34 cellular contexts compared by ENCODE assay signal in genomic region chr1:43246466-43247213, GRCh38. TPM values are rescaled to one million over a fixed set of nuclear protein-coding genes. Genes with fewer than 3 reads are reported as not detected.
"Had no signal": no experiment of that assay in that cellular context is flagged by ENCODE, and none has a peak within 500 bp of the region (broad histone marks: within the 10 kb centered on the region; RNA-seq: fewer than 3 reads in every experiment).

No MANE protein-coding gene starts in this region.

- H3K27me3 Mint-ChIP-seq: activated naive CD8-positive, alpha-beta T cell treated with anti-CD3 and anti-CD28 coated beads for 36 hours had no signal

- H3K4me1 Mint-ChIP-seq: activated CD4-positive, alpha-beta T cell treated with anti-CD3 and anti-CD28 coated beads for 36 hours; activated CD4-positive, alpha-beta T cell treated with anti-CD3 and anti-CD28 coated beads, Interleukin-2, amount 10 ng/mL, durations not matched to agents 7 days and 5 days; activated naive CD8-positive, alpha-beta T cell treated with anti-CD3 and anti-CD28 coated beads for 36 hours had no signal

- H3K27ac ChIP-seq: ascending aorta, breast epithelium, Peyer's patch, SJSA1 had no signal

- H3K27me3 ChIP-seq: ascending aorta, breast epithelium, MG63, Peyer's patch, SJSA1 had no signal

- H3K4me1 ChIP-seq: ascending aorta, breast epithelium, Peyer's patch had no signal

- DNase-seq: activated CD4-positive, alpha-beta T cell treated with anti-CD3 and anti-CD28 coated beads for 36 hours; activated CD4-positive, alpha-beta T cell treated with anti-CD3 and anti-CD28 coated beads, Interleukin-2, amount 10 ng/mL, durations not matched to agents 7 days and 5 days; activated CD4-positive, alpha-beta T cell treated with anti-CD3 and anti-CD28 coated beads, Interleukin-2, amount 50 U/mL, for 48 hours; activated CD8-positive, alpha-beta T cell treated with anti-CD3 and anti-CD28 coated beads, Interleukin-2, amount 10 ng/mL, durations not matched to agents 7 days and 5 days; activated effector memory CD4-positive, alpha-beta T cell treated with Interleukin-2 at 50 U/mL for 16 hours; activated naive CD4-positive, alpha-beta T cell treated with anti-CD3 and anti-CD28 coated beads, Interleukin-2, amount 50 U/mL, for 16 hours; activated naive CD8-positive, alpha-beta T cell treated with anti-CD3 and anti-CD28 coated beads for 36 hours; activated T-cell treated with anti-CD3 and anti-CD28 coated beads, Interleukin-2, amount 50 U/mL, for 4 hours; amniotic stem cell; Kasumi-1; KG1; MG63; NCI-H1048; NCI-H1105 treated with DMSO at 0.1 percent for 48 hours; NCI-H1436; NCI-H1694; NCI-H1930; NCI-H345; NCI-H526; NCI-H748 treated with DMSO at 0.1 percent for 48 hours; NK-92 treated with Interleukin-12 subunit alpha and Interleukin-12 subunit beta, amount 100 ng/mL, for 24 hours; PC-3; Peyer's patch; RPMI8226; SHP77 treated with DMSO at 0.1 percent for 48 hours; SK-N-SH had no signal

- H3K9me3 Mint-ChIP-seq: activated T-cell treated with anti-CD3 and anti-CD28 coated beads, Interleukin-2, amount 50 U/mL, for 4 hours had no signal

- H3K4me3 Mint-ChIP-seq: activated CD4-positive, alpha-beta T cell treated with anti-CD3 and anti-CD28 coated beads for 36 hours; activated CD4-positive, alpha-beta T cell treated with anti-CD3 and anti-CD28 coated beads, Interleukin-2, amount 10 ng/mL, durations not matched to agents 7 days and 5 days; activated CD8-positive, alpha-beta T cell treated with anti-CD3 and anti-CD28 coated beads, Interleukin-2, amount 10 ng/mL, durations not matched to agents 7 days and 5 days; activated naive CD8-positive, alpha-beta T cell treated with anti-CD3 and anti-CD28 coated beads for 36 hours; activated T-cell treated with anti-CD3 and anti-CD28 coated beads, Interleukin-2, amount 50 U/mL, for 4 hours; T-helper 1 cell treated with Interleukin-12 subunit alpha and Interleukin-12 subunit beta and Interleukin-4 antibody, amounts not matched to agents 30 μg/mL and 1 μg/mL, for 36 hours; T-helper 2 cell treated with Interferon-gamma antibody and Interleukin-4, amounts not matched to agents 5 μg/mL and 100 μg/mL, for 36 hours had no signal

- H3K36me3 ChIP-seq: ascending aorta, breast epithelium, MG63, Peyer's patch, SJSA1 had no signal

- H3K4me3 ChIP-seq: ascending aorta, breast epithelium, MG63, Peyer's patch, SJSA1 had no signal

- H3K9me3 ChIP-seq: ascending aorta, breast epithelium, Peyer's patch, SJSA1 had no signal

- H3K9ac ChIP-seq: SK-N-SH had no signal

- H3K36me3 Mint-ChIP-seq: activated naive CD8-positive, alpha-beta T cell treated with anti-CD3 and anti-CD28 coated beads for 36 hours had no signal

- H3K27ac Mint-ChIP-seq: activated CD4-positive, alpha-beta T cell treated with anti-CD3 and anti-CD28 coated beads for 36 hours; activated CD4-positive, alpha-beta T cell treated with anti-CD3 and anti-CD28 coated beads, Interleukin-2, amount 10 ng/mL, durations not matched to agents 7 days and 5 days; activated CD8-positive, alpha-beta T cell treated with anti-CD3 and anti-CD28 coated beads, Interleukin-2, amount 10 ng/mL, durations not matched to agents 7 days and 5 days; activated naive CD8-positive, alpha-beta T cell treated with anti-CD3 and anti-CD28 coated beads for 36 hours; T-helper 1 cell treated with Interleukin-12 subunit alpha and Interleukin-12 subunit beta and Interleukin-4 antibody, amounts not matched to agents 30 μg/mL and 1 μg/mL, for 36 hours; T-helper 2 cell treated with Interferon-gamma antibody and Interleukin-4, amounts not matched to agents 5 μg/mL and 100 μg/mL, for 36 hours had no signal

- ATAC-seq: activated CD4-positive, alpha-beta T cell treated with anti-CD3 and anti-CD28 coated beads for 36 hours; activated CD4-positive, CD25-positive, alpha-beta regulatory T cell treated with anti-CD3 and anti-CD28 coated beads, Interleukin-2, amount 50 U/mL, for 24 hours; activated CD8-positive, alpha-beta T cell treated with anti-CD3 and anti-CD28 coated beads, Interleukin-2, amount 10 ng/mL, durations not matched to agents 7 days and 5 days; activated T-cell treated with anti-CD3 and anti-CD28 coated beads, Interleukin-2, amount 50 U/mL, for 4 hours; PC-3 had no signal

RNA-seq across cellular contexts. Expression of gene TMEM125, which starts 23.1 kb away (rescaled TPM):
- total RNA-seq: activated CD4-positive, alpha-beta T cell treated with anti-CD3 and anti-CD28 coated beads for 36 hours; activated CD4-positive, alpha-beta T cell treated with anti-CD3 and anti-CD28 coated beads, Interleukin-2, amount 10 ng/mL, durations not matched to agents 7 days and 5 days; activated CD8-positive, alpha-beta T cell treated with anti-CD3 and anti-CD28 coated beads, Interleukin-2, amount 10 ng/mL, durations not matched to agents 7 days and 5 days; activated T-cell treated with anti-CD3 and anti-CD28 coated beads, Interleukin-2, amount 50 U/mL, for 4 hours; ascending aorta; cardiac septum; NCI-H460; SJSA1 had no signal
- polyA plus RNA-seq: SK-N-SH had no signal

RNA-seq across cellular contexts. Expression of gene C1orf210, which starts 38.7 kb away (rescaled TPM):
- total RNA-seq: activated CD4-positive, alpha-beta T cell treated with anti-CD3 and anti-CD28 coated beads for 36 hours; activated CD4-positive, alpha-beta T cell treated with anti-CD3 and anti-CD28 coated beads, Interleukin-2, amount 10 ng/mL, durations not matched to agents 7 days and 5 days; activated CD8-positive, alpha-beta T cell treated with anti-CD3 and anti-CD28 coated beads, Interleukin-2, amount 10 ng/mL, durations not matched to agents 7 days and 5 days; activated naive CD8-positive, alpha-beta T cell treated with anti-CD3 and anti-CD28 coated beads for 36 hours; activated T-cell treated with anti-CD3 and anti-CD28 coated beads, Interleukin-2, amount 50 U/mL, for 4 hours; ascending aorta; cardiac septum; SJSA1 had no signal
- polyA plus RNA-seq: SK-N-SH had no signal

RNA-seq across cellular contexts. Expression of gene TIE1, which starts 54.1 kb away (rescaled TPM):
- total RNA-seq: activated CD4-positive, alpha-beta T cell treated with anti-CD3 and anti-CD28 coated beads for 36 hours; activated CD4-positive, alpha-beta T cell treated with anti-CD3 and anti-CD28 coated beads, Interleukin-2, amount 10 ng/mL, durations not matched to agents 7 days and 5 days; NCI-H460 had no signal
